ENCODE assay signal across 10 cellular contexts in the genomic region with DNA sequence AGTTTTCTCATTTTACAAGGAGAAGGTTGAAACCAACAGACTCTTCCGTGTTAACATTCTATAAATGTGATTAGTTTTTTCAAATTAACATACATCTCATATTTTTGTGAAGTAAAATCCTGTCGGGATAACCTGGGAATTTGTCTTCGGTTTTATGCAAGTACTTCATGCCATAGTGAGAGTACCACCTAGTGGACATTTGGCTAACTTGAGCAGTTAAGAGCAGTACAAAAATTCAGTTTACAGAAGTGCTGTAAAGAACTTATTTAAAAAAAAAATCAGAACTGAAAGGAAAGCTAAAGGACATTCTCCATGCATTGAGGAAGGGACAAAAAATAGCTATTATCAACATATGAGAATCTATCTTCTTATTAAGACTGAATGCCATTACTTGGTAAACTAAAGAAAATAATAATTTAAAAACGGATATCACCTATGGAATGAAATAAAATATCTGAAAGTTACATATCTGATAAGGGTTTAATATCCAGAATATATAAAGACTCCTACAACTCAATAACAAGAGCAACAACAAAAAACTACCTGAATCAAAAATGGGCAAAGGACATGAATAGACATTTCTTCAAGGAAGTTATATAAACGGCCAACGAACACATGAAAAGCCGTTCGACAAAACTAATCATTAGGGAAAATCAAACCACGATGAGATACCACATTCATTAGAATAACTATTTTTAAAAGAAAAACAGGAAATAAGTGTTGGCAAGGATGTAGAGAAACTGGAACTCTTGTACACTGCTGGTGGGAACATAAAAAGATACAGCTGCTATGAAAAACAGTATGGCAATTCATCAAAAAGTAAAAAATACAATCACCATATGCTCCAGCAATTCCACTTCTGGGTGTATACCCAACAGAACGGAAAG.
DNase-seq lines count a peak whose midpoint lies in the region; ATAC-seq and TF ChIP-seq lines count a peak whose summit lies in the region.
"Had no signal": no experiment of that assay in that cellular context is flagged by ENCODE, and none has a peak within 500 bp of the region (broad histone marks: within the 10 kb centered on the region; RNA-seq: fewer than 3 reads in every experiment).

No MANE protein-coding gene starts in this region.

- no peaks in the 10 kb centered on the region for H3K4me1 Mint-ChIP-seq in activated naive CD4-positive, alpha-beta T cell treated with anti-CD3 and anti-CD28 coated beads, Interleukin-2, amount 10 ng/mL, durations not matched to agents 7 days and 5 days

- H3K9me3 ChIP-seq in OCI-LY3 (ENCODE audit: insufficient read depth, low read length) (no peaks in the 10 kb centered on the region), esophagus muscularis mucosa (no peaks in the 10 kb centered on the region), aorta (ENCODE audit: control insufficient read depth, low read length) (no peaks in the 10 kb centered on the region)

- H2AFZ ChIP-seq in OCI-LY3 (ENCODE audit: low read depth, low read length), result no peak overlapping the region

- no peak overlapping the region for H3K9ac ChIP-seq in OCI-LY3 (ENCODE audit: low read length)

- H3K27ac Mint-ChIP-seq in activated naive CD4-positive, alpha-beta T cell treated with anti-CD3 and anti-CD28 coated beads, Interleukin-2, amount 10 ng/mL, durations not matched to agents 7 days and 5 days, result no peak overlapping the region
- H3K27ac Mint-ChIP-seq: stimulated activated naive CD8-positive, alpha-beta T cell treated with anti-CD3 and anti-CD28 coated beads, Interleukin-15, Interleukin-2, amounts not matched to agents 100 ng/mL and 50 ng/mL, for 24 hours had no signal

- H3K27me3 Mint-ChIP-seq in activated naive CD4-positive, alpha-beta T cell treated with anti-CD3 and anti-CD28 coated beads, Interleukin-2, amount 10 ng/mL, durations not matched to agents 7 days and 5 days, result no peaks in the 10 kb centered on the region
- H3K27me3 Mint-ChIP-seq: stimulated activated naive CD8-positive, alpha-beta T cell treated with anti-CD3 and anti-CD28 coated beads, Interleukin-15, Interleukin-2, amounts not matched to agents 100 ng/mL and 50 ng/mL, for 24 hours had no signal

- no peak overlapping the region for H3K4me3 Mint-ChIP-seq in activated naive CD4-positive, alpha-beta T cell treated with anti-CD3 and anti-CD28 coated beads, Interleukin-2, amount 10 ng/mL, durations not matched to agents 7 days and 5 days
- H3K4me3 Mint-ChIP-seq: stimulated activated naive CD8-positive, alpha-beta T cell treated with anti-CD3 and anti-CD28 coated beads, Interleukin-15, Interleukin-2, amounts not matched to agents 100 ng/mL and 50 ng/mL, for 24 hours had no signal

- H3K27me3 ChIP-seq in OCI-LY3 (ENCODE audit: low read depth, low read length), result no peaks in the 10 kb centered on the region
- no peaks in the 10 kb centered on the region for H3K27me3 ChIP-seq in esophagus muscularis mucosa
- no peaks in the 10 kb centered on the region for H3K27me3 ChIP-seq in aorta (ENCODE audit: control insufficient read depth in 1 of 2, insufficient read depth in 2 of 2, low read length in 1 of 2)

- intact Hi-C loops in esophagus muscularis mucosa (cut with DNase I), result no loop called here
- intact Hi-C loops in aorta (cut with DNase I), result no loop called here

- H3K9me3 Mint-ChIP-seq in activated naive CD4-positive, alpha-beta T cell treated with anti-CD3 and anti-CD28 coated beads, Interleukin-2, amount 10 ng/mL, durations not matched to agents 7 days and 5 days, result no peaks in the 10 kb centered on the region

- H4K20me1 ChIP-seq in OCI-LY3 (ENCODE audit: insufficient read depth, low read length), result no peaks in the 10 kb centered on the region

- H3K4me1 ChIP-seq in OCI-LY3 (ENCODE audit: low read length), result no peaks in the 10 kb centered on the region
- H3K4me1 ChIP-seq in esophagus muscularis mucosa, result peaks cover 0 to 13% (median 3%) of the 10 kb centered on the region in 4 donors
- no peaks in the 10 kb centered on the region for H3K4me1 ChIP-seq in aorta (ENCODE audit: control insufficient read depth in 1 of 2, insufficient read depth in 2 of 2, low read length in 2 of 2)

- no peak for TF ChIP-seq EP300 in esophagus muscularis mucosa (IDR thresholded peaks at IDR 0.05)

- TF ChIP-seq CTCF in OCI-LY3 (IDR thresholded peaks at IDR 0.05; ENCODE audit: low read depth, low read length) (peak; percentile 76), esophagus muscularis mucosa (IDR thresholded peaks at IDR 0.05) (peak in 2 of 3 experiments; percentile 37 to 56)

- H3K4me2 ChIP-seq in OCI-LY3 (ENCODE audit: low read length), result no peak overlapping the region

- 73% methylated on average over 10 of the region's 10 CpGs for WGBS in esophagus muscularis mucosa
- WGBS in aorta, 2 donors, result 76 to 79% methylated on average over 10 of the region's 10 CpGs

- no peak for TF ChIP-seq POLR2A in esophagus muscularis mucosa (IDR thresholded peaks at IDR 0.05; ENCODE audit: low read depth)

- ATAC-seq in aorta (ENCODE audit: low FRiP score), result no peak

- H3K4me3 ChIP-seq in OCI-LY3 (ENCODE audit: low read length) (no peak overlapping the region), esophagus muscularis mucosa (no peak overlapping the region), aorta (ENCODE audit: low read length in 2 of 2) (no peak overlapping the region)

- CTCF ChIA-PET in activated naive CD4-positive, alpha-beta T cell treated with anti-CD3 and anti-CD28 coated beads, Interleukin-2, amount 10 ng/mL, durations not matched to agents 7 days and 5 days (lab: Charles Lee), result interaction anchor here (0.6 to 0.7 kb wide), 2 partner anchors 322 to 325 kb away, joined by 3 read pairs; no protein-coding TSS in a partner anchor

- no peak overlapping the region for H3K27ac ChIP-seq in OCI-LY3 (ENCODE audit: low read length)
- no peak overlapping the region for H3K27ac ChIP-seq in esophagus muscularis mucosa (replicated peaks in 1 of 4)
- H3K27ac ChIP-seq in aorta (ENCODE audit: low read depth in 1 of 2, low read length in 2 of 2), result no peak overlapping the region

- H3K36me3 Mint-ChIP-seq in activated naive CD4-positive, alpha-beta T cell treated with anti-CD3 and anti-CD28 coated beads, Interleukin-2, amount 10 ng/mL, durations not matched to agents 7 days and 5 days, result peaks cover 4% of the 10 kb centered on the region

- no peaks in the 10 kb centered on the region for H3K79me2 ChIP-seq in OCI-LY3 (ENCODE audit: low read length)

- DNase-seq in DMS 273 (lab: John Stamatoyannopoulos, UW; ENCODE audit: unreplicated experiment) (peak; percentile 30), DMS 273 treated with DMSO at 0.1 percent for 48 hours (lab: John Stamatoyannopoulos, UW) (no peak), esophagus muscularis mucosa (ENCODE audit: extremely low spot score) (no peak), stromal cell of bone marrow (ENCODE audit: low read depth) (peak; percentile 40), HuH-7.5 (ENCODE audit: low spot score) (no peak), aorta (no peak)
- DNase-seq in activated naive CD4-positive, alpha-beta T cell treated with anti-CD3 and anti-CD28 coated beads, Interleukin-2, amount 10 ng/mL, durations not matched to agents 7 days and 5 days, result no peak
- DNase-seq: NCI-H187 had no signal

- no peaks in the 10 kb centered on the region for H3K36me3 ChIP-seq in OCI-LY3 (replicated peaks; ENCODE audit: low read depth, low read length)
- H3K36me3 ChIP-seq in esophagus muscularis mucosa, result no peaks in the 10 kb centered on the region
- no peaks in the 10 kb centered on the region for H3K36me3 ChIP-seq in aorta (ENCODE audit: control insufficient read depth in 1 of 2, insufficient read depth in 2 of 2, low read length in 1 of 2)

Comparison
In these comparisons a context has a peak if more than half of its experiments do, and no peak if none do; other contexts are left out.
1. DNase-seq: peak in DMS 273 (single experiment) and stromal cell of bone marrow (single experiment); none in DMS 273 treated with DMSO at 0.1 percent for 48 hours (single experiment), esophagus muscularis mucosa (single experiment), activated naive CD4-positive, alpha-beta T cell treated with anti-CD3 and anti-CD28 coated beads, Interleukin-2, amount 10 ng/mL, durations not matched to agents 7 days and 5 days (single experiment), HuH-7.5 (single experiment) and aorta (0 of 2).